2 cellular contexts compared by ENCODE assay signal in genomic region chr9:69050936-69051335, GRCh38. TPM values are rescaled to one million over a fixed set of nuclear protein-coding genes. Genes with fewer than 3 reads are reported as not detected.
"Had no signal": no experiment of that assay in that cellular context is flagged by ENCODE, and none has a peak within 500 bp of the region (broad histone marks: within the 10 kb centered on the region; RNA-seq: fewer than 3 reads in every experiment).

No MANE protein-coding gene starts in this region.

RNA-seq across cellular contexts. Expression of gene PRKACG, which starts 37.0 kb away (rescaled TPM):
- total RNA-seq: G401, GM12878 had no signal
- polyA plus RNA-seq: GM12878 had no signal
